12 cellular contexts compared by ENCODE assay signal in genomic region chr9:100088202-100088601, GRCh38. TPM values are rescaled to one million over a fixed set of nuclear protein-coding genes. Genes with fewer than 3 reads are reported as not detected.
DNase-seq lines count a peak whose midpoint lies in the region; ATAC-seq and TF ChIP-seq lines count a peak whose summit lies in the region.
"Had no signal": no experiment of that assay in that cellular context is flagged by ENCODE, and none has a peak within 500 bp of the region (broad histone marks: within the 10 kb centered on the region; RNA-seq: fewer than 3 reads in every experiment).

No MANE protein-coding gene starts in this region.

- H3K4me1 ChIP-seq in RWPE2 (ENCODE audit: insufficient read depth, poor library complexity, severe bottlenecking), result peaks cover 30% of the 10 kb centered on the region
- peaks cover 28% of the 10 kb centered on the region for H3K4me1 ChIP-seq in effector memory CD4-positive, alpha-beta T cell (ENCODE audit: control insufficient read depth, insufficient read depth, low read length, poor library complexity, severe bottlenecking)

- no peaks in the 10 kb centered on the region for H3K9me3 ChIP-seq in RWPE2 (ENCODE audit: severe bottlenecking)
- no peaks in the 10 kb centered on the region for H3K9me3 ChIP-seq in effector memory CD4-positive, alpha-beta T cell (ENCODE audit: control insufficient read depth, low read length)

- ATAC-seq in RWPE2 (ENCODE audit: low read depth), result peak; percentile 94

- no peak for TF ChIP-seq CTCF in RWPE2 (IDR thresholded peaks at IDR 0.05; ENCODE audit: poor library complexity, severe bottlenecking)

- no peaks in the 10 kb centered on the region for H3K27me3 ChIP-seq in RWPE2 (ENCODE audit: insufficient read depth, poor library complexity, severe bottlenecking)
- H3K27me3 ChIP-seq in effector memory CD4-positive, alpha-beta T cell (replicated peaks; ENCODE audit: control insufficient read depth, insufficient read depth, low read length, poor library complexity, severe bottlenecking), result no peaks in the 10 kb centered on the region

- peak; percentile 15 for DNase-seq in stimulated activated CD4-positive, alpha-beta T cell treated with anti-CD3 and anti-CD28 coated beads, Interleukin-4, amount 100 ng/mL, for 24 hours
- no peak for DNase-seq in stimulated activated CD4-positive, alpha-beta T cell treated with anti-CD3 and anti-CD28 coated beads, Interleukin-12 subunit alpha, Interleukin-12 subunit beta, amount 100 ng/mL, for 4 hours
- DNase-seq in RWPE2 (ENCODE audit: low spot score) (no peak), middle frontal gyrus (ENCODE audit: extremely low spot score, low spot score) (no peak), COLO668 (lab: John Stamatoyannopoulos, UW; ENCODE audit: unreplicated experiment) (no peak), HuH-7 (ENCODE audit: low spot score) (no peak), cardiac septum (ENCODE audit: low spot score) (no peak)
- DNase-seq in effector memory CD4-positive, alpha-beta T cell, result no peak
- DNase-seq: central memory CD4-positive, alpha-beta T cell; mesenchymal stem cell; NCI-H1417; NCI-H524 had no signal

- H3K27ac ChIP-seq in RWPE2 (ENCODE audit: poor library complexity, severe bottlenecking), result no peak overlapping the region
- H3K27ac ChIP-seq in effector memory CD4-positive, alpha-beta T cell (ENCODE audit: insufficient read depth, low read length, poor library complexity, severe bottlenecking), result peak overlapping the region; percentile 44

- H3K4me3 ChIP-seq in RWPE2 (ENCODE audit: severe bottlenecking), result no peak overlapping the region
- H3K4me3 ChIP-seq in effector memory CD4-positive, alpha-beta T cell (ENCODE audit: insufficient read depth, low read depth, low read length, poor library complexity, severe bottlenecking), result peak overlapping the region; percentile 10

- no peaks in the 10 kb centered on the region for H3K36me3 ChIP-seq in RWPE2 (ENCODE audit: low read depth)
- no peaks in the 10 kb centered on the region for H3K36me3 ChIP-seq in effector memory CD4-positive, alpha-beta T cell (ENCODE audit: control insufficient read depth, insufficient read depth, low read length)

- intact Hi-C loops in cardiac septum (cut with DNase I), result no loop called here

RNA-seq across cellular contexts. Expression of gene ERP44, which starts 10.6 kb away (rescaled TPM):
- 14.8 TPM for total RNA-seq in cardiac septum

RNA-seq across cellular contexts. Expression of gene INVS, which starts 10.8 kb away (rescaled TPM):
- total RNA-seq in cardiac septum, result 10.6 TPM
